ENCODE assay signal across 8 cellular contexts in genomic region chrX:41734530-41734929, GRCh38. TPM values are rescaled to one million over a fixed set of nuclear protein-coding genes. Genes with fewer than 3 reads are reported as not detected.
DNase-seq lines count a peak whose midpoint lies in the region; ATAC-seq and TF ChIP-seq lines count a peak whose summit lies in the region.

No MANE protein-coding gene starts in this region.

- no peaks in the 10 kb centered on the region for H3K4me1 ChIP-seq in esophagus muscularis mucosa
- H3K4me1 ChIP-seq in thyroid gland = peaks cover 0 to 13% of the 10 kb centered on the region in 2 donors

- no peak for ATAC-seq in GM18498 (IDR thresholded peaks at IDR 0.05; ENCODE audit: unreplicated experiment)

- intact Hi-C loops in esophagus muscularis mucosa (cut with DNase I) = no loop called here
- intact Hi-C loops in thyroid gland (cut with DNase I) = no loop called here

- WGBS in esophagus muscularis mucosa = 35% methylated on average over 1 of the region's 1 CpG
- WGBS in thyroid gland, 2 donors = 13 to 50% methylated on average over 1 of the region's 1 CpG

- TF ChIP-seq EP300 in esophagus muscularis mucosa (IDR thresholded peaks at IDR 0.05) = no peak

- peak; percentile 49; the same call in 1 of the 2 replicates for TF ChIP-seq CTCF in GM12875 (IDR thresholded peaks at IDR 0.05; ENCODE audit: borderline replicate concordance, insufficient read depth, low read depth, low read length)
- peak; percentile 22 to 34 (median 27) for TF ChIP-seq CTCF in esophagus muscularis mucosa (IDR thresholded peaks at IDR 0.05)
- TF ChIP-seq CTCF in thyroid gland (IDR thresholded peaks at IDR 0.05) = peak in 4 of 6 experiments; percentile 8 to 30 (median 14)

- H3K4me3 ChIP-seq in GM12875 (ENCODE audit: low read depth, low read length) = no peak overlapping the region
- no peak overlapping the region for H3K4me3 ChIP-seq in esophagus muscularis mucosa
- no peak overlapping the region for H3K4me3 ChIP-seq in thyroid gland (replicated peaks in 1 of 3)

- H3K9me3 ChIP-seq in esophagus muscularis mucosa = no peaks in the 10 kb centered on the region
- no peaks in the 10 kb centered on the region for H3K9me3 ChIP-seq in thyroid gland

- H3K36me3 ChIP-seq in esophagus muscularis mucosa = no peaks in the 10 kb centered on the region
- H3K36me3 ChIP-seq in thyroid gland = no peaks in the 10 kb centered on the region

- H3K27ac ChIP-seq in esophagus muscularis mucosa (replicated peaks in 1 of 4) (no peak overlapping the region), thyroid gland (no peak overlapping the region)

- TF ChIP-seq POLR2A in esophagus muscularis mucosa (IDR thresholded peaks at IDR 0.05; ENCODE audit: low read depth) (no peak), thyroid gland (IDR thresholded peaks at IDR 0.05) (no peak)

- H3K27me3 ChIP-seq in esophagus muscularis mucosa (no peaks in the 10 kb centered on the region), thyroid gland (no peaks in the 10 kb centered on the region)

- DNase-seq in AG08396 (ENCODE audit: low spot score) (peak; percentile 10), RPMI7951 (ENCODE audit: low read depth) (peak; percentile 35), esophagus muscularis mucosa (ENCODE audit: extremely low spot score) (no peak), thyroid gland (no peak), dedifferentiated amniotic fluid mesenchymal stem cell (ENCODE audit: extremely low spot score) (no peak), 8988T (no peak)

RNA-seq across cellular contexts. Expression of gene GPR82, which starts 10.5 kb away (rescaled TPM):
- total RNA-seq in RPMI7951 (2014; rRNA removed; shearing (Covaris generic)) = not detected in 2 replicates
- total RNA-seq in esophagus muscularis mucosa = under 1 TPM in 3 of 4 donors, not detected in 1; 0.13 to 0.42 (median 0.34) TPM
- total RNA-seq in thyroid gland = under 1 TPM in 2 of 4 donors, not detected in 2; 0.33 to 0.40 TPM

RNA-seq across cellular contexts. Expression of gene GPR34, which starts 45.8 kb away (rescaled TPM):
- not detected in 2 replicates for total RNA-seq in RPMI7951 (2014; rRNA removed; shearing (Covaris generic))
- total RNA-seq in esophagus muscularis mucosa (10 to 100 TPM in 1 of 4 donors, 1 to 10 TPM in 3; 3.7 to 14.7 (median 7.6) TPM), thyroid gland (10 to 100 TPM in 1 of 4 donors, 1 to 10 TPM in 3; 3.4 to 12.1 (median 8.5) TPM)

Comparison
In these comparisons a context has a peak if more than half of its experiments do, and no peak if none do; other contexts are left out.
1. DNase-seq: peak in AG08396 (single experiment) and RPMI7951 (single experiment); none in esophagus muscularis mucosa (single experiment), thyroid gland (0 of 2), dedifferentiated amniotic fluid mesenchymal stem cell (single experiment) and 8988T (single experiment).
2. Peak in every context shown above with its lines, with median percentiles within 50 percentile points of each other: CTCF ChIP-seq.